9 cellular contexts compared by ENCODE assay signal in genomic region chr16:7579454-7579853, GRCh38.
"Had no signal": no experiment of that assay in that cellular context is flagged by ENCODE, and none has a peak within 500 bp of the region (broad histone marks: within the 10 kb centered on the region; RNA-seq: fewer than 3 reads in every experiment).

No MANE protein-coding gene starts in this region.

- H3K4me1 ChIP-seq: HAP-1 had no signal

- DNase-seq: GM23248, GOT3, H7, HFFc6, IMR-90, KBM-7 had no signal

- ATAC-seq: HCT116 had no signal

- H3K27ac ChIP-seq: GM23248, HL-60 had no signal

- H2AFZ ChIP-seq: GM23248 had no signal

- H3K9ac ChIP-seq: GM23248 had no signal

- H3K4me3 ChIP-seq: GM23248, HAP-1 had no signal

- H3K4me3 Mint-ChIP-seq: HFFc6 had no signal

- H3K36me3 ChIP-seq: HAP-1 had no signal

- H3K9me3 ChIP-seq: HAP-1 had no signal

- H3K27ac Mint-ChIP-seq: HFFc6 had no signal
